Comparison of ENCODE assay signal across 22 cellular contexts in the genomic region with DNA sequence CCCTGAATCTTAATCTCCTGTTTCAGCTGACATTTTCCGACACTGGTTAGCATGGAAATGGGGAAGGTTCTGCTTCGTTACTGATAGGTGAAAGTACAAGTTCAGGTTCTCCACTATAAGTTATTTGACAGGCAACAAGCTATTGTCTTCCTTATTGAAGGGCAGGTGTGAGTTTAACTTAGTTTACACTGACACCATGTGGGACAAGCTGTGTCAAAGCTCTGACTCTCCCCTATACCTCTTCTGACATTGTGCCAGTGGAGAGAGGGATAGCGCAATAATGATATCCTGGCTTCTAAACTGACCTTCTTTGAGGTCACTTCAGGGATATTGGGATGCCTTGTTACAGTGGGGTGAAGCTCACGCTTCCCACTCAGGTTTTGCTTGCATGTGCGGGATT.
DNase-seq lines count a peak whose midpoint lies in the region; ATAC-seq, FAIRE-seq and TF ChIP-seq lines count a peak whose summit lies in the region.
"Had no signal": no experiment of that assay in that cellular context is flagged by ENCODE, and none has a peak within 500 bp of the region (broad histone marks: within the 10 kb centered on the region; RNA-seq: fewer than 3 reads in every experiment).

No MANE protein-coding gene starts in this region.

- H3K9me3 Mint-ChIP-seq in neural progenitor cell, result peaks cover 8% of the 10 kb centered on the region

- H4K8ac ChIP-seq in IMR-90 (ENCODE audit: low read depth in 2 of 2, low read length in 2 of 2), result 0 out of 4 replicates have a peak overlapping the region, but pooled peaks of 1 of the 2 experiments have one; percentile 8
- H4K8ac ChIP-seq in H1 (ENCODE audit: extremely low read depth, insufficient read depth, low read length), result no peak overlapping the region
- no peak overlapping the region for H4K8ac ChIP-seq in mesendoderm (ENCODE audit: low read depth, low read length)

- H3K4me2 ChIP-seq in IMR-90 (ENCODE audit: low read depth, low read length) (no peak overlapping the region), H1 (ENCODE audit: insufficient read depth in 1 of 2, low read depth in 2 of 2, low read length in 2 of 2) (no peak overlapping the region), mesendoderm (ENCODE audit: low read length) (no peak overlapping the region), neural progenitor cell (no peak overlapping the region)

- no CpG with 5 or more reads among the region's 5 CpGs for WGBS in IMR-90 (ENCODE audit: extremely low coverage in 2 of 2, insufficient read length in 1 of 2), 2 experiments
- WGBS in H1 (ENCODE audit: extremely low coverage in 1 of 2, insufficient coverage in 1 of 2, insufficient read length in 1 of 2, insufficient replicate concordance in 2 of 2, low coverage in 1 of 2, low lambda C conversion rate in 2 of 2, missing lambda C conversion rate in 1 of 2), 2 experiments, result 93% methylated on average over 5 of the region's 5 CpGs; no CpG with 5 or more reads in 1 of the 2 experiments
- WGBS in mesendoderm (ENCODE audit: extremely low coverage, insufficient coverage, low lambda C conversion rate), result no CpG with 5 or more reads among the region's 5 CpGs

- ATAC-seq in IMR-90 (ENCODE audit: low read depth), result no peak
- ATAC-seq in HG03342 (IDR thresholded peaks at IDR 0.05; ENCODE audit: unreplicated experiment), result no peak
- ATAC-seq: Right ventricle myocardium inferior had no signal

- no peak for TF ChIP-seq RAD21 in IMR-90 (IDR thresholded peaks at IDR 0.05; ENCODE audit: low read length)
- peak; percentile 55 to 63 for TF ChIP-seq RAD21 in H1 (IDR thresholded peaks at IDR 0.05 in 1 of 2, conservative IDR thresholded peaks at IDR 0.05 in 1 of 2; ENCODE audit: low read depth in 2 of 2, low read length in 2 of 2)

- TF ChIP-seq CTCF in IMR-90 (conservative IDR thresholded peaks at IDR 0.05; ENCODE audit: low read depth, low read length) (no peak), H1 (IDR thresholded peaks at IDR 0.05; ENCODE audit: control extremely low read depth in 1 of 3, insufficient read depth in 1 of 3, low read depth in 1 of 3, low read length in 3 of 3) (peak in 2 of 3 experiments; percentile 19; a peak in 2 of 4 replicates), neural progenitor cell (IDR thresholded peaks at IDR 0.05) (no peak)

- H3K56ac ChIP-seq in IMR-90 (ENCODE audit: extremely low read depth, insufficient read depth, low read length) (no peak overlapping the region), H1 (replicated peaks; ENCODE audit: insufficient read length, low read depth, low read length) (no peak overlapping the region), mesendoderm (ENCODE audit: low read length) (no peak overlapping the region)

- in situ Hi-C loops in IMR-90 (cut with MboI; ENCODE audit: low sequenced_read_pairs), result no loop called here

- intact Hi-C loops in IMR-90 (cut with micrococcal nuclease), result no loop called here

- dilution Hi-C loops in IMR-90 (cut with HindIII; ENCODE audit: low sequenced_read_pairs, unreplicated experiment), result no loop called here

- H2BK12ac ChIP-seq in H1 (ENCODE audit: low read depth, low read length), result no peak overlapping the region

- CTCF ChIA-PET in IMR-90 (lab: Yijun Ruan, JAX) (no interaction called here), H1 (lab: Charles Lee; ENCODE audit: partially characterized antibody) (interaction anchor here (0.7 to 1.3 kb wide), 2 partner anchors 25 to 214 kb away, joined by 3 to 4 read pairs; no protein-coding TSS in a partner anchor)

- H3K4me3 ChIP-seq in IMR-90 (ENCODE audit: insufficient read depth, low read depth, low read length), result no peak overlapping the region
- H3K4me3 ChIP-seq in H1 (ENCODE audit: extremely low read depth in 1 of 4, insufficient read depth in 2 of 4, low read depth in 3 of 4, low read length in 4 of 4), result no peak overlapping the region
- no peak overlapping the region for H3K4me3 ChIP-seq in mesendoderm (ENCODE audit: low read length)
- H3K4me3 ChIP-seq in neural progenitor cell, result no peak overlapping the region
- H3K4me3 ChIP-seq: HAP-1, Peyer's patch had no signal

- H3K4me1 Mint-ChIP-seq in neural progenitor cell, result no peaks in the 10 kb centered on the region

- H2BK20ac ChIP-seq in IMR-90 (ENCODE audit: low read depth, low read length) (peak overlapping the region; percentile 2; the same call in 1 of the 2 replicates), H1 (ENCODE audit: low read length) (no peak overlapping the region)

- no peaks in the 10 kb centered on the region for H3K27me3 ChIP-seq in IMR-90 (ENCODE audit: control insufficient read depth, insufficient read depth, low read length)
- H3K27me3 ChIP-seq in H1 (replicated peaks in 1 of 4; ENCODE audit: control insufficient read depth in 3 of 4, extremely low read depth in 1 of 4, insufficient read depth in 3 of 4, low read length in 3 of 4), result no peaks in the 10 kb centered on the region
- no peaks in the 10 kb centered on the region for H3K27me3 ChIP-seq in mesendoderm (ENCODE audit: insufficient read depth, low read length, poor library complexity)
- no peaks in the 10 kb centered on the region for H3K27me3 ChIP-seq in neural progenitor cell
- H3K27me3 ChIP-seq: Peyer's patch had no signal

- H3K23me2 ChIP-seq in H1 (ENCODE audit: low read depth, low read length), result no peaks in the 10 kb centered on the region

- no peaks in the 10 kb centered on the region for H3F3A ChIP-seq in neural progenitor cell (ENCODE audit: low read depth)

- H3K4me1 ChIP-seq in IMR-90 (ENCODE audit: control insufficient read depth, insufficient read depth, low read length) (peaks cover 3% of the 10 kb centered on the region; the same call in 1 of the 2 replicates), H1 (replicated peaks in 1 of 4; ENCODE audit: control insufficient read depth in 3 of 4, insufficient read depth in 4 of 4, low read length in 3 of 4) (no peaks in the 10 kb centered on the region), mesendoderm (ENCODE audit: control insufficient read depth, low read depth, low read length) (no peaks in the 10 kb centered on the region), neural progenitor cell (no peaks in the 10 kb centered on the region)
- H3K4me1 ChIP-seq: HAP-1, Peyer's patch had no signal

- H3K18ac ChIP-seq in IMR-90 (ENCODE audit: low read depth, low read length) (peak overlapping the region; percentile 74; the same call in 1 of the 2 replicates), H1 (ENCODE audit: extremely low read depth, low read length) (no peak overlapping the region), mesendoderm (ENCODE audit: low read length) (no peak overlapping the region)

- BruUV-seq in IMR-90 (replicated peaks; lab: Mats Ljungman, UMichigan), result no TSS peak

- H4K20me1 ChIP-seq in IMR-90 (ENCODE audit: insufficient read depth, low read length), result no peaks in the 10 kb centered on the region
- no peaks in the 10 kb centered on the region for H4K20me1 ChIP-seq in H1 (replicated peaks in 1 of 2; ENCODE audit: control insufficient read depth in 1 of 2, insufficient read depth in 2 of 2, low read length in 2 of 2)
- H4K20me1 ChIP-seq in neural progenitor cell (ENCODE audit: low read depth), result no peaks in the 10 kb centered on the region

- H2BK5ac ChIP-seq in IMR-90 (ENCODE audit: low read depth, low read length, poor library complexity, severe bottlenecking) (no peak overlapping the region), H1 (ENCODE audit: low read depth, low read length) (no peak overlapping the region), mesendoderm (ENCODE audit: low read length) (peak overlapping the region; percentile 52)

- H4K91ac ChIP-seq in IMR-90 (ENCODE audit: insufficient read depth, low read depth, low read length), result 0 out of 2 replicates have a peak overlapping the region, but pooled peaks have one; percentile 36
- no peak overlapping the region for H4K91ac ChIP-seq in H1 (replicated peaks; ENCODE audit: insufficient read length, low read length)

- H2AK5ac ChIP-seq in IMR-90 (ENCODE audit: low read depth, low read length), result no peak overlapping the region
- H2AK5ac ChIP-seq in H1 (ENCODE audit: low read depth, low read length), result no peak overlapping the region
- no peak overlapping the region for H2AK5ac ChIP-seq in mesendoderm (ENCODE audit: low read length)

- POLR2A ChIA-PET in IMR-90 (lab: Charles Lee; ENCODE audit: unreplicated experiment), result no interaction called here
- POLR2A ChIA-PET in H1 (lab: Charles Lee; ENCODE audit: partially characterized antibody), result no interaction called here

- no peaks in the 10 kb centered on the region for H3K79me1 ChIP-seq in IMR-90 (ENCODE audit: low read depth in 1 of 2, low read length in 2 of 2)
- H3K79me1 ChIP-seq in H1 (ENCODE audit: low read depth, low read length), result no peaks in the 10 kb centered on the region
- no peaks in the 10 kb centered on the region for H3K79me1 ChIP-seq in mesendoderm (ENCODE audit: low read length)

- H3K9ac ChIP-seq in IMR-90 (ENCODE audit: low read depth, low read length) (no peak overlapping the region), H1 (replicated peaks in 1 of 4; ENCODE audit: extremely low read depth in 1 of 4, low read depth in 3 of 4, low read length in 3 of 4) (no peak overlapping the region), mesendoderm (ENCODE audit: low read length) (no peak overlapping the region), neural progenitor cell (no peak overlapping the region)

- FAIRE-seq in H54 (lab: Jason Lieb, UNC) (peak; percentile 86), H1 (lab: Jason Lieb, UNC) (no peak)

- H3K23ac ChIP-seq in IMR-90 (ENCODE audit: low read depth, low read length) (no peak overlapping the region), H1 (ENCODE audit: insufficient read length) (no peak overlapping the region), mesendoderm (ENCODE audit: low read length) (no peak overlapping the region)

- no peaks in the 10 kb centered on the region for H3K36me3 Mint-ChIP-seq in neural progenitor cell

- no peak for DNase-seq in H54 (ENCODE audit: insufficient read length, low spot score)
- DNase-seq in IMR-90, result no peak
- no peak for DNase-seq in H1 (ENCODE audit: low read depth in 1 of 2, low spot score in 2 of 2)
- peak; percentile 62 for DNase-seq in mesendoderm
- DNase-seq in HuH-7.5 (ENCODE audit: low spot score), result no peak
- DNase-seq in neural progenitor cell (ENCODE audit: low spot score), result no peak
- DNase-seq: ACHN, AML-193, COR-L47, EL, Karpas-422, MM.1S, NCI-H1105, NCI-H187, NCI-H2171, NCI-H446, NCI-H69, Peyer's patch had no signal

- H3K36me3 ChIP-seq in IMR-90 (ENCODE audit: control insufficient read depth, insufficient read depth, low read length) (no peaks in the 10 kb centered on the region), H1 (ENCODE audit: control insufficient read depth in 2 of 4, insufficient read depth in 4 of 4, low read length in 3 of 4) (no peaks in the 10 kb centered on the region), mesendoderm (ENCODE audit: control insufficient read depth, insufficient read depth, low read length) (no peaks in the 10 kb centered on the region), neural progenitor cell (no peaks in the 10 kb centered on the region)
- H3K36me3 ChIP-seq: HAP-1, Peyer's patch had no signal

- peak overlapping the region; percentile 57; the same call in 1 of the 3 replicates for H2BK15ac ChIP-seq in IMR-90 (ENCODE audit: low read depth, low read length)
- no peak overlapping the region for H2BK15ac ChIP-seq in H1 (ENCODE audit: low read length)
- peak overlapping the region; percentile 80 for H2BK15ac ChIP-seq in mesendoderm (replicated peaks; ENCODE audit: low read depth)

- TF ChIP-seq EP300 in H1 (IDR thresholded peaks at IDR 0.05; ENCODE audit: borderline replicate concordance in 1 of 2, low read depth in 2 of 2, low read length in 2 of 2), result no peak

- H2BK120ac ChIP-seq in IMR-90 (ENCODE audit: low read depth, low read length), result no peak overlapping the region
- H2BK120ac ChIP-seq in H1 (replicated peaks; ENCODE audit: low read depth, low read length), result no peak overlapping the region
- no peak overlapping the region for H2BK120ac ChIP-seq in mesendoderm (ENCODE audit: low read depth, low read length)

- H3K27me3 Mint-ChIP-seq in neural progenitor cell (ENCODE audit: insufficient read depth, low read depth), result no peaks in the 10 kb centered on the region

- H2AK9ac ChIP-seq in IMR-90 (replicated peaks; ENCODE audit: low read depth, low read length, poor library complexity), result no peak overlapping the region

- H3K9me3 ChIP-seq in IMR-90 (ENCODE audit: control insufficient read depth, insufficient read depth, low read length) (no peaks in the 10 kb centered on the region), H1 (ENCODE audit: insufficient read depth in 2 of 2, low read depth in 1 of 2, low read length in 1 of 2) (no peaks in the 10 kb centered on the region), neural progenitor cell (ENCODE audit: low read depth) (no peaks in the 10 kb centered on the region)
- H3K9me3 ChIP-seq: HAP-1, Peyer's patch had no signal

- H3K27ac Mint-ChIP-seq in neural progenitor cell, result no peak overlapping the region

- no peaks in the 10 kb centered on the region for H3K79me2 ChIP-seq in H1 (ENCODE audit: control insufficient read depth in 1 of 2, insufficient read depth in 2 of 2, low read length in 2 of 2)
- no peaks in the 10 kb centered on the region for H3K79me2 ChIP-seq in mesendoderm (ENCODE audit: control insufficient read depth, insufficient read depth, low read length)
- H3K79me2 ChIP-seq in neural progenitor cell (ENCODE audit: low read depth), result no peaks in the 10 kb centered on the region

- H3K4ac ChIP-seq in IMR-90 (ENCODE audit: low read depth, low read length) (no peak overlapping the region), H1 (replicated peaks; ENCODE audit: insufficient read length, low read depth, low read length) (no peak overlapping the region), mesendoderm (ENCODE audit: low read depth, low read length) (no peak overlapping the region)

- no peak overlapping the region for H3K27ac ChIP-seq in IMR-90 (ENCODE audit: insufficient read depth, low read length)
- H3K27ac ChIP-seq in H1 (ENCODE audit: low read depth, low read length), result no peak overlapping the region
- H3K27ac ChIP-seq in mesendoderm (ENCODE audit: low read depth, low read length), result no peak overlapping the region
- H3K27ac ChIP-seq in neural progenitor cell, result no peak overlapping the region
- H3K27ac ChIP-seq: HL-60, Peyer's patch had no signal

- H2AFZ ChIP-seq in IMR-90 (replicated peaks; ENCODE audit: low read length, poor library complexity) (no peak overlapping the region), H1 (ENCODE audit: low read length) (peak overlapping the region; percentile 43; the same call in 1 of the 2 replicates), neural progenitor cell (replicated peaks) (no peak overlapping the region)

- H3K4me3 Mint-ChIP-seq in neural progenitor cell, result no peak overlapping the region

- H3K14ac ChIP-seq in IMR-90 (replicated peaks; ENCODE audit: low read depth, low read length) (no peak overlapping the region), H1 (ENCODE audit: insufficient read length) (no peak overlapping the region)

- 0 out of 2 replicates have a peak, but pooled peaks cover 4% of the 10 kb centered on the region for H3K9me1 ChIP-seq in IMR-90 (ENCODE audit: insufficient read depth, low read length)

- peak overlapping the region; percentile 36; the same call in 1 of the 2 replicates for H4K5ac ChIP-seq in IMR-90 (ENCODE audit: low read depth, low read length)
- no peak overlapping the region for H4K5ac ChIP-seq in H1 (ENCODE audit: insufficient read length, low read depth, low read length)
- H4K5ac ChIP-seq in mesendoderm (ENCODE audit: low read length), result no peak overlapping the region

- no peak for TF ChIP-seq POLR2A in H54 (IDR thresholded peaks at IDR 0.05; ENCODE audit: low read depth, low read length)
- no peak for TF ChIP-seq POLR2A in IMR-90 (IDR thresholded peaks at IDR 0.05; ENCODE audit: low read depth, low read length)
- no peak for TF ChIP-seq POLR2A in H1 (IDR thresholded peaks at IDR 0.05; ENCODE audit: control extremely low read depth in 1 of 2, low read depth in 2 of 2, low read length in 2 of 2)

Comparison
In these comparisons a context has a peak if more than half of its experiments do, and no peak if none do; other contexts are left out.
1. CTCF ChIP-seq: peak in H1 (2 of 3); none in IMR-90 (single experiment) and neural progenitor cell (single experiment).